23 cellular contexts compared by ENCODE assay signal in the genomic region with DNA sequence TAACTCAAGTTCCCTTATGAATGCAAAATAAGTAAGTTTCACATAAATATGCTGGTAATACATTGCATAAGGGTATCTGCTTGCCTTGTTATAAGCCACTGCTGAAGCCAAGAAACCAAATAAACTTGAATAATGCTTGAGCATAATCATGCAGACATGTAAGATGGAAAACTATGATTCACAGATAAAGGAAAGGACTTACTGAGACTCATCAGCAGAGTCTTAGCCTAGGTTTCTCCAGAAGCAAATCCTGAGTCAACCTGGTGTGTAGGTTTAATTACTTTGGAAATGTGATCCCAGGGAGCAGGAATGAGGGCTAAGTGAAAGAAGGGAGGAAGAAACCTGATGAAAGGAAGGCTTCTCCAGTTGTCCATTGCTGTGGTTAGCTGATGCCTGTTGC.
A peak's percentile ranks its signal among the peaks of the same experiment; 100 is the strongest.
DNase-seq lines count a peak whose midpoint lies in the region; ATAC-seq, FAIRE-seq and TF ChIP-seq lines count a peak whose summit lies in the region.
"Had no signal": no experiment of that assay in that cellular context is flagged by ENCODE, and none has a peak within 500 bp of the region (broad histone marks: within the 10 kb centered on the region; RNA-seq: fewer than 3 reads in every experiment).

No MANE protein-coding gene starts in this region.

- ATAC-seq in HG03159 (IDR thresholded peaks at IDR 0.05; ENCODE audit: unreplicated experiment), result no peak
- ATAC-seq: GM12878, Right ventricle myocardium inferior had no signal

- no peaks in the 10 kb centered on the region; the same call in 1 of the 2 replicates for H3K27me3 Mint-ChIP-seq in HFFc6 (ENCODE audit: insufficient read depth)
- H3K27me3 Mint-ChIP-seq: CD8-positive, alpha-beta memory T cell had no signal

- H3K36me3 Mint-ChIP-seq in HFFc6 (ENCODE audit: low read depth), result no peaks in the 10 kb centered on the region

- no peak overlapping the region for H3K4me3 Mint-ChIP-seq in HFFc6
- H3K4me3 Mint-ChIP-seq: CD8-positive, alpha-beta memory T cell had no signal

- no peak overlapping the region; the same call in 1 of the 2 replicates for H3K27ac Mint-ChIP-seq in HFFc6
- H3K27ac Mint-ChIP-seq: CD8-positive, alpha-beta memory T cell had no signal

- no peak for FAIRE-seq in bronchial epithelial cell (lab: Jason Lieb, UNC)
- FAIRE-seq: GM12878 had no signal

- H3K27me3 ChIP-seq in bronchial epithelial cell (ENCODE audit: control insufficient read depth, insufficient read depth, low read length), result no peaks in the 10 kb centered on the region
- H3K27me3 ChIP-seq: MG63, SJSA1 had no signal

- H3K36me3 ChIP-seq in bronchial epithelial cell (ENCODE audit: control insufficient read depth, insufficient read depth, low read length), result no peaks in the 10 kb centered on the region
- H3K36me3 ChIP-seq: HAP-1, MG63, SJSA1 had no signal

- DNase-seq in NCI-H2171 treated with DMSO at 0.1 percent for 48 hours (lab: John Stamatoyannopoulos, UW) (peak; percentile 18), NCI-H2171 (lab: John Stamatoyannopoulos, UW) (no peak), HFFc6 (peak; percentile 42), bronchial epithelial cell (ENCODE audit: low read depth) (peak; percentile 73), myocyte (ENCODE audit: low read depth) (peak; percentile 48), SW480 (ENCODE audit: low spot score) (no peak)
- no peak for DNase-seq in stimulated activated naive CD4-positive, alpha-beta T cell (lab: John Stamatoyannopoulos, UW)
- DNase-seq: 8988T; AML-193; CD8-positive, alpha-beta memory T cell; Karpas-422; MG63; NCI-H1417 treated with DMSO at 0.1 percent for 48 hours; NCI-H187; NCI-H2107; NCI-H345; NCI-H524; OCI-M1 had no signal

- H3K4me3 ChIP-seq in bronchial epithelial cell (ENCODE audit: low read depth, low read length), result no peak overlapping the region
- H3K4me3 ChIP-seq: GM12878, HAP-1, MG63, SJSA1 had no signal

- TF ChIP-seq CTCF in HFFc6 (IDR thresholded peaks at IDR 0.05) (no peak), bronchial epithelial cell (IDR thresholded peaks at IDR 0.05; ENCODE audit: insufficient read depth, low read length, severe bottlenecking) (no peak)

- peaks cover 11% of the 10 kb centered on the region; the same call in 1 of the 2 replicates for H3K4me1 Mint-ChIP-seq in HFFc6 (ENCODE audit: low read depth)
- H3K4me1 Mint-ChIP-seq: CD8-positive, alpha-beta memory T cell had no signal

- H3K9me3 Mint-ChIP-seq in HFFc6, result no peaks in the 10 kb centered on the region

Comparison
In these comparisons a context has a peak if more than half of its experiments do, and no peak if none do; other contexts are left out.
1. DNase-seq: peak in NCI-H2171 treated with DMSO at 0.1 percent for 48 hours (single experiment), HFFc6 (single experiment), bronchial epithelial cell (single experiment) and myocyte (single experiment); none in NCI-H2171 (single experiment), SW480 (single experiment) and stimulated activated naive CD4-positive, alpha-beta T cell (0 of 6).